Comparison of ENCODE assay signal across 26 cellular contexts in the genomic region with DNA sequence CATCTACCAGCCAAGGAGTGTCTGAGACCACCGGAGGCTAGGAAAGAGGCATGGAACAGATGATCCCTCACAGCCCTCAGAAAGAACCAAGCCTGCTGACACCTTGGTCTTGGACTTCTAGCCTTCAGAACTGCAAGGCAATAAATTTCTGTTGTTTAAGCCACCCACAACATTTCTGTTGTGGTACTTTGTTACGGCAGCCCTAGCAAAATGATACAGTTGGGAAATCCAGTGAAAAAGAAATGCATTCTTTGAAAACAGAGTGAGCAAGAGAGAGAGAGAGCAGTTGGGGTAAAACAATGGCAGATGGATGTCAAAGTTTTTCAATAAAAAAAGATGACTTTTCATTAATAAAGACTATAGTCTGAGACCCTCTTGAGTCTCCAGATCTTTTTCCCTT.
A peak's percentile ranks its signal among the peaks of the same experiment; 100 is the strongest.
DNase-seq lines count a peak whose midpoint lies in the region; ATAC-seq, FAIRE-seq and TF ChIP-seq lines count a peak whose summit lies in the region.
"Had no signal": no experiment of that assay in that cellular context is flagged by ENCODE, and none has a peak within 500 bp of the region (broad histone marks: within the 10 kb centered on the region; RNA-seq: fewer than 3 reads in every experiment).

No MANE protein-coding gene starts in this region.

- H3K9ac ChIP-seq in PC-3 (ENCODE audit: low read length) (peak overlapping the region; percentile 25; the same call in 1 of the 2 replicates), endothelial cell of umbilical vein (replicated peaks; ENCODE audit: extremely low read depth, insufficient read depth, low read length) (no peak overlapping the region), smooth muscle cell (ENCODE audit: low read depth) (no peak overlapping the region)

- H3K79me2 ChIP-seq in GM23338 (replicated peaks; ENCODE audit: insufficient read depth) (no peaks in the 10 kb centered on the region), PC-3 (ENCODE audit: low read length) (no peaks in the 10 kb centered on the region), endothelial cell of umbilical vein (ENCODE audit: control insufficient read depth, insufficient read depth, low read length) (no peaks in the 10 kb centered on the region), smooth muscle cell (ENCODE audit: low read depth) (no peaks in the 10 kb centered on the region)

- no peak overlapping the region for H3K27ac ChIP-seq in GM23338 (ENCODE audit: low read depth)
- peak overlapping the region; percentile 77 for H3K27ac ChIP-seq in PC-3 (ENCODE audit: low read length)
- H3K27ac ChIP-seq in endothelial cell of umbilical vein (ENCODE audit: insufficient read depth, low read depth, low read length): no peak overlapping the region
- H3K27ac ChIP-seq in smooth muscle cell (ENCODE audit: low read depth): peak overlapping the region; percentile 68
- no peak overlapping the region for H3K27ac ChIP-seq in SJCRH30
- H3K27ac ChIP-seq: pancreas, thyroid gland, WERI-Rb-1 had no signal

- POLR2A ChIA-PET in PC-3 (lab: Charles Lee; ENCODE audit: unreplicated experiment) (no interaction called here), endothelial cell of umbilical vein (lab: Charles Lee) (no interaction called here)

- no peaks in the 10 kb centered on the region for H3K9me1 ChIP-seq in endothelial cell of umbilical vein (replicated peaks; ENCODE audit: control insufficient read depth, extremely low read depth, insufficient read depth, low read length)

- H3K4me2 ChIP-seq in GM23338 (no peak overlapping the region), PC-3 (ENCODE audit: low read length) (no peak overlapping the region), endothelial cell of umbilical vein (ENCODE audit: insufficient read depth, low read length) (no peak overlapping the region), smooth muscle cell (no peak overlapping the region)

- H3K4me1 Mint-ChIP-seq in GM23338 (no peaks in the 10 kb centered on the region), immature natural killer cell (no peaks in the 10 kb centered on the region)
- H3K4me1 Mint-ChIP-seq: nephron progenitor cell had no signal

- dilution Hi-C loops in endothelial cell of umbilical vein (cut with MboI; ENCODE audit: extremely low pct_ligation_motif_present, low sequenced_read_pairs): no loop called here

- no peak for TF ChIP-seq POLR2A in endothelial cell of umbilical vein (IDR thresholded peaks at IDR 0.05; ENCODE audit: low read depth, low read length)

- intact Hi-C loops in PC-3 (cut with micrococcal nuclease) (loop anchor here (5.0 kb wide), 2 partner anchors 71 to 201 kb away; no protein-coding TSS in a partner anchor), endothelial cell of umbilical vein (cut with micrococcal nuclease) (no loop called here)

- H4K20me1 ChIP-seq in GM23338 (replicated peaks; ENCODE audit: insufficient read depth) (no peaks in the 10 kb centered on the region), PC-3 (ENCODE audit: low read length) (no peaks in the 10 kb centered on the region), endothelial cell of umbilical vein (replicated peaks; ENCODE audit: control insufficient read depth, extremely low read depth, insufficient read depth, low read length) (no peaks in the 10 kb centered on the region), smooth muscle cell (ENCODE audit: low read depth) (no peaks in the 10 kb centered on the region)

- peak overlapping the region; percentile 43; the same call in 1 of the 2 replicates for H2AFZ ChIP-seq in GM23338
- H2AFZ ChIP-seq in PC-3 (ENCODE audit: low read length): no peak overlapping the region
- H2AFZ ChIP-seq in endothelial cell of umbilical vein (ENCODE audit: low read depth, low read length): no peak overlapping the region
- H2AFZ ChIP-seq in smooth muscle cell (ENCODE audit: low read depth): no peak overlapping the region

- H3K36me3 ChIP-seq in GM23338 (ENCODE audit: insufficient read depth): no peaks in the 10 kb centered on the region
- no peaks in the 10 kb centered on the region for H3K36me3 ChIP-seq in PC-3 (ENCODE audit: low read depth, low read length)
- H3K36me3 ChIP-seq in endothelial cell of umbilical vein (ENCODE audit: control insufficient read depth in 2 of 2, extremely low read depth in 1 of 2, insufficient read depth in 2 of 2, low read length in 2 of 2): no peaks in the 10 kb centered on the region
- no peaks in the 10 kb centered on the region for H3K36me3 ChIP-seq in smooth muscle cell (ENCODE audit: low read depth)
- H3K36me3 ChIP-seq in SJCRH30: no peaks in the 10 kb centered on the region
- H3K36me3 ChIP-seq: pancreas, thyroid gland, WERI-Rb-1 had no signal

- H3K9me2 ChIP-seq in GM23338 (ENCODE audit: insufficient read depth) (no peaks in the 10 kb centered on the region), PC-3 (replicated peaks; ENCODE audit: low read length) (no peaks in the 10 kb centered on the region)

- H3K4me1 ChIP-seq in GM23338 (ENCODE audit: insufficient read depth) (no peaks in the 10 kb centered on the region), PC-3 (ENCODE audit: insufficient read depth, low read length) (peaks cover 23% of the 10 kb centered on the region), endothelial cell of umbilical vein (ENCODE audit: control insufficient read depth, extremely low read depth, insufficient read depth, low read length) (peaks cover 2% of the 10 kb centered on the region), smooth muscle cell (ENCODE audit: low read depth) (no peaks in the 10 kb centered on the region), SJCRH30 (no peaks in the 10 kb centered on the region)
- H3K4me1 ChIP-seq: pancreas, thyroid gland had no signal

- H3K27me3 Mint-ChIP-seq in GM23338 (ENCODE audit: insufficient read depth, low read depth, poor library complexity) (no peaks in the 10 kb centered on the region), immature natural killer cell (ENCODE audit: low read depth in 3 of 3) (peaks cover 0 to 2% (median 0%) of the 10 kb centered on the region in 3 donors)
- H3K27me3 Mint-ChIP-seq: T-cell had no signal

- WGBS in smooth muscle cell (ENCODE audit: low lambda C conversion rate): 83% methylated on average over 2 of the region's 2 CpGs

- H3K27ac Mint-ChIP-seq in GM23338 (no peak overlapping the region), immature natural killer cell (no peak overlapping the region)
- H3K27ac Mint-ChIP-seq: IgD-negative memory B cell, nephron progenitor cell, T-cell had no signal

- H3K4me3 Mint-ChIP-seq in GM23338: no peak overlapping the region
- H3K4me3 Mint-ChIP-seq in immature natural killer cell: no peak overlapping the region
- H3K4me3 Mint-ChIP-seq: IgD-negative memory B cell, nephron progenitor cell, T-cell had no signal

- no peaks in the 10 kb centered on the region for H3K9me3 ChIP-seq in PC-3 (ENCODE audit: low read length)
- no peaks in the 10 kb centered on the region for H3K9me3 ChIP-seq in endothelial cell of umbilical vein (replicated peaks; ENCODE audit: control insufficient read depth, insufficient read depth, low read length)
- no peaks in the 10 kb centered on the region for H3K9me3 ChIP-seq in smooth muscle cell (replicated peaks; ENCODE audit: low read depth)
- H3K9me3 ChIP-seq in SJCRH30 (replicated peaks): peaks cover 7% of the 10 kb centered on the region; the same call in 1 of the 2 replicates
- H3K9me3 ChIP-seq: pancreas, thyroid gland had no signal

- TF ChIP-seq CTCF in GM23338 (conservative IDR thresholded peaks at IDR 0.05; ENCODE audit: low read depth in 2 of 2) (no peak), PC-3 (conservative IDR thresholded peaks at IDR 0.05; ENCODE audit: low read depth, low read length) (no peak), endothelial cell of umbilical vein (IDR thresholded peaks at IDR 0.05; ENCODE audit: extremely low read depth in 1 of 2, insufficient read depth in 1 of 2, low read depth in 1 of 2, low read length in 2 of 2) (no peak), smooth muscle cell (IDR thresholded peaks at IDR 0.05; ENCODE audit: borderline replicate concordance, insufficient read depth, poor library complexity, severe bottlenecking) (no peak)

- H3K36me3 Mint-ChIP-seq in GM23338 (ENCODE audit: low read depth) (peaks cover 6% of the 10 kb centered on the region; the same call in 2 of the 3 replicates), immature natural killer cell (no peaks in the 10 kb centered on the region)
- H3K36me3 Mint-ChIP-seq: IgD-negative memory B cell, T-cell had no signal

- H3F3A ChIP-seq in GM23338 (replicated peaks; ENCODE audit: low read depth) (no peaks in the 10 kb centered on the region), PC-3 (ENCODE audit: low read length, unreplicated experiment) (no peaks in the 10 kb centered on the region), smooth muscle cell (ENCODE audit: low read depth) (no peaks in the 10 kb centered on the region)

- DNase-seq in GM23338 (ENCODE audit: low spot score) (no peak), PC-3 (no peak), endothelial cell of umbilical vein (ENCODE audit: low read depth, low spot score) (no peak), smooth muscle cell (lab: John Stamatoyannopoulos, UW; ENCODE audit: unreplicated experiment) (no peak), immature natural killer cell (no peak), SJCRH30 (no peak)
- DNase-seq: activated CD4-positive, alpha-beta T cell treated with anti-CD3 and anti-CD28 coated beads for 4 hours; activated gamma-delta T cell; activated T-cell treated with anti-CD3 and anti-CD28 coated beads, Interleukin-2, amount 50 U/mL, for 1 hour; C1 segment of cervical spinal cord; DMS153; hippocampal formation; left cardiac atrium; NCI-H146; NCI-H2107; NCI-H345; nephron progenitor cell; pancreas; retina; stimulated activated CD4-positive, alpha-beta T cell treated with anti-CD3 and anti-CD28 coated beads, Interleukin-1b, Interleukin-23, amount 100 ng/mL, for 48 hours; T-cell; thyroid gland; WERI-Rb-1 had no signal

- H3K27me3 ChIP-seq in GM23338 (ENCODE audit: insufficient read depth): no peaks in the 10 kb centered on the region
- no peaks in the 10 kb centered on the region for H3K27me3 ChIP-seq in PC-3 (ENCODE audit: low read length)
- no peaks in the 10 kb centered on the region for H3K27me3 ChIP-seq in endothelial cell of umbilical vein (ENCODE audit: control insufficient read depth in 2 of 2, insufficient read depth in 2 of 2, low read length in 2 of 2)
- no peaks in the 10 kb centered on the region for H3K27me3 ChIP-seq in smooth muscle cell (ENCODE audit: low read depth)
- H3K27me3 ChIP-seq in SJCRH30: no peaks in the 10 kb centered on the region
- H3K27me3 ChIP-seq: pancreas, thyroid gland had no signal

- peaks cover 16% of the 10 kb centered on the region for H3K9me3 Mint-ChIP-seq in GM23338
- H3K9me3 Mint-ChIP-seq in immature natural killer cell: peaks cover 0 to 2% (median 0%) of the 10 kb centered on the region in 6 donors
- H3K9me3 Mint-ChIP-seq: IgD-negative memory B cell, T-cell had no signal

- ATAC-seq in GM23338: no peak
- ATAC-seq in PC-3: no peak
- ATAC-seq in GM18517 (IDR thresholded peaks at IDR 0.05; ENCODE audit: unreplicated experiment): no peak
- ATAC-seq: T-cell had no signal

- CTCF ChIA-PET in PC-3 (lab: Charles Lee) (no interaction called here), endothelial cell of umbilical vein (lab: Charles Lee) (interaction anchor here (0.9 kb wide), 1 partner anchor 156 kb away, joined by 4 read pairs; no protein-coding TSS in a partner anchor)

- BruUV-seq in PC-3 (replicated peaks; lab: Mats Ljungman, UMichigan): no TSS peak
- BruUV-seq in endothelial cell of umbilical vein (replicated peaks; lab: Mats Ljungman, UMichigan): no TSS peak

- H3K4me3 ChIP-seq in GM23338 (no peak overlapping the region), PC-3 (ENCODE audit: low read length) (no peak overlapping the region), endothelial cell of umbilical vein (replicated peaks in 1 of 3; ENCODE audit: insufficient read depth in 1 of 3, low read depth in 1 of 3, low read length in 3 of 3) (no peak overlapping the region), smooth muscle cell (no peak overlapping the region), SJCRH30 (no peak overlapping the region)
- H3K4me3 ChIP-seq: lung, pancreas, thyroid gland had no signal

- peak; percentile 12 for FAIRE-seq in endothelial cell of umbilical vein (lab: Jason Lieb, UNC)

Comparison
In these comparisons a context has a peak if more than half of its experiments do, and no peak if none do; other contexts are left out.
1. H3K27ac ChIP-seq: peak in PC-3 (single experiment) and smooth muscle cell (single experiment); none in GM23338 (single experiment), endothelial cell of umbilical vein (single experiment) and SJCRH30 (single experiment).